1 cellular context compared by ENCODE assay signal in the genomic region with DNA sequence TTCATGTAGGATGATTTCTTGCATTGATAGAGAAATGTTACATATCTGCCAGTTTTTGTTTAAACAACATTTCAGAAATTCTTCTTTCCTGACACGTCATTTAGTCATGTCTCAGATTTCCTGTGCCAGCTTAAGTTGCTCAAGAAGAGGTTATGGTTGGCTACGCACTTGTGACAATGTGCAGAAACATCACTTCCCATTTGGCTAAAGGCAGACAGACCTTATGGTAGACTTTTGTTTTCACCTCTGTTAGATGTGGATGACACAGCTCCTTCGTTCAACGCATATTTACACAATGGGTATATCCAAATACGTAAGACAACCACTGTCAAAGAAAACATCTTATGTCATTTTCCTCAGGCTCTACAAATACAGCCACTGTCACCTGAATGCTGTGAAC.
TF ChIP-seq lines count a peak whose summit lies in the region.

No MANE protein-coding gene starts in this region.

TF ChIP-seq in GM12878, 131 proteins besides CTCF, POLR2A, EP300 and RAD21 (continued from another document):
- TF ChIP-seq, protein P1, sequence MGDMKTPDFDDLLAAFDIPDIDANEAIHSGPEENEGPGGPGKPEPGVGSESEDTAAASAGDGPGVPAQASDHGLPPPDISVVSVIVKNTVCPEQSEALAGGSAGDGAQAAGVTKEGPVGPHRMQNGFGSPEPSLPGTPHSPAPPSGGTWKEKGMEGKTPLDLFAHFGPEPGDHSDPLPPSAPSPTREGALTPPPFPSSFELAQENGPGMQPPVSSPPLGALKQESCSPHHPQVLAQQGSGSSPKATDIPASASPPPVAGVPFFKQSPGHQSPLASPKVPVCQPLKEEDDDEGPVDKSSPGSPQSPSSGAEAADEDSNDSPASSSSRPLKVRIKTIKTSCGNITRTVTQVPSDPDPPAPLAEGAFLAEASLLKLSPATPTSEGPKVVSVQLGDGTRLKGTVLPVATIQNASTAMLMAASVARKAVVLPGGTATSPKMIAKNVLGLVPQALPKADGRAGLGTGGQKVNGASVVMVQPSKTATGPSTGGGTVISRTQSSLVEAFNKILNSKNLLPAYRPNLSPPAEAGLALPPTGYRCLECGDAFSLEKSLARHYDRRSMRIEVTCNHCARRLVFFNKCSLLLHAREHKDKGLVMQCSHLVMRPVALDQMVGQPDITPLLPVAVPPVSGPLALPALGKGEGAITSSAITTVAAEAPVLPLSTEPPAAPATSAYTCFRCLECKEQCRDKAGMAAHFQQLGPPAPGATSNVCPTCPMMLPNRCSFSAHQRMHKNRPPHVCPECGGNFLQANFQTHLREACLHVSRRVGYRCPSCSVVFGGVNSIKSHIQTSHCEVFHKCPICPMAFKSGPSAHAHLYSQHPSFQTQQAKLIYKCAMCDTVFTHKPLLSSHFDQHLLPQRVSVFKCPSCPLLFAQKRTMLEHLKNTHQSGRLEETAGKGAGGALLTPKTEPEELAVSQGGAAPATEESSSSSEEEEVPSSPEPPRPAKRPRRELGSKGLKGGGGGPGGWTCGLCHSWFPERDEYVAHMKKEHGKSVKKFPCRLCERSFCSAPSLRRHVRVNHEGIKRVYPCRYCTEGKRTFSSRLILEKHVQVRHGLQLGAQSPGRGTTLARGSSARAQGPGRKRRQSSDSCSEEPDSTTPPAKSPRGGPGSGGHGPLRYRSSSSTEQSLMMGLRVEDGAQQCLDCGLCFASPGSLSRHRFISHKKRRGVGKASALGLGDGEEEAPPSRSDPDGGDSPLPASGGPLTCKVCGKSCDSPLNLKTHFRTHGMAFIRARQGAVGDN (IDR thresholded peaks at IDR 0.05), result peak; percentile 54; the same call in 1 of the 2 replicates
- TF ChIP-seq YY1 (IDR thresholded peaks at IDR 0.05; ENCODE audit: low read depth, low read length), result no peak
- no peak for TF ChIP-seq MEF2A (IDR thresholded peaks at IDR 0.05; ENCODE audit: insufficient read depth, low read depth, low read length)
- TF ChIP-seq ATF7 (IDR thresholded peaks at IDR 0.05; ENCODE audit: low read depth), result peak; percentile 55; the same call in 1 of the 2 replicates
- peak; percentile 85 for TF ChIP-seq CREB1 (IDR thresholded peaks at IDR 0.05; ENCODE audit: low read depth)
